Comparison of ENCODE assay signal across 12 cellular contexts in genomic region chr11:69012092-69013008, GRCh38. TPM values are rescaled to one million over a fixed set of nuclear protein-coding genes. Genes with fewer than 3 reads are reported as not detected.
DNase-seq lines count a peak whose midpoint lies in the region; ATAC-seq and FAIRE-seq lines count a peak whose summit lies in the region.
"Had no signal": no experiment of that assay in that cellular context is flagged by ENCODE, and none has a peak within 500 bp of the region (broad histone marks: within the 10 kb centered on the region; RNA-seq: fewer than 3 reads in every experiment).

No MANE protein-coding gene starts in this region.

- intact Hi-C loops in head of caudate nucleus (cut with DNase I) = no loop called here

- no peak for ATAC-seq in GM21360 (IDR thresholded peaks at IDR 0.05; ENCODE audit: unreplicated experiment)

- H3K27me3 ChIP-seq in iPS-15b (ENCODE audit: control insufficient read depth, insufficient read depth, low read length) (no peaks in the 10 kb centered on the region), small intestine (ENCODE audit: control insufficient read depth in 2 of 2, insufficient read depth in 2 of 2, low read length in 2 of 2) (peaks cover 0 to 3% of the 10 kb centered on the region in 2 donors)

- H3K4me1 ChIP-seq in ES-I3 (ENCODE audit: insufficient read depth, low read length) (peaks cover 50% of the 10 kb centered on the region), iPS-15b (ENCODE audit: control insufficient read depth, insufficient read depth, low read length) (peaks cover 18% of the 10 kb centered on the region), small intestine (ENCODE audit: control insufficient read depth in 2 of 2, insufficient read depth in 1 of 2, low read depth in 1 of 2, low read length in 1 of 2) (no peaks in the 10 kb centered on the region)

- no peak for FAIRE-seq in small intestine (lab: Jason Lieb, UNC)

- H3K9me3 ChIP-seq in ES-I3 (ENCODE audit: control insufficient read depth, insufficient read depth, low read length) = no peaks in the 10 kb centered on the region
- H3K9me3 ChIP-seq in iPS-15b (ENCODE audit: control insufficient read depth, insufficient read depth, low read length) = no peaks in the 10 kb centered on the region
- H3K9me3 ChIP-seq in small intestine (ENCODE audit: control insufficient read depth, low read depth) = no peaks in the 10 kb centered on the region
- H3K9me3 ChIP-seq: neutrophil had no signal

- H3K9ac ChIP-seq in ES-I3 (ENCODE audit: low read depth, low read length) (peak overlapping the region; percentile 64), iPS-15b (ENCODE audit: low read depth, low read length) (peak overlapping the region; percentile 70)

- DNase-seq in astrocyte of the hippocampus (ENCODE audit: low read depth, low spot score) = peak; percentile 21
- no peak for DNase-seq in skeletal muscle cell (ENCODE audit: low read depth)
- DNase-seq in small intestine = no peak
- DNase-seq in head of caudate nucleus = no peak
- DNase-seq in NAMALWA (ENCODE audit: low spot score) = no peak
- DNase-seq: activated CD8-positive, alpha-beta memory T cell treated with anti-CD3 and anti-CD28 coated beads, Interleukin-2, amount 50 U/mL, for 48 hours; NCI-H2081 treated with DMSO at 0.1 percent for 48 hours; stimulated activated CD8-positive, alpha-beta memory T cell treated with anti-CD3 and anti-CD28 coated beads, Interleukin-4, amount 100 ng/mL, for 48 hours had no signal

- 44 to 70% (median 60%) methylated on average over 17 to 21 of the region's 21 CpGs for WGBS in small intestine, 3 donors

- H3K27ac ChIP-seq in small intestine (ENCODE audit: low read depth in 1 of 2, low read length in 1 of 2) = peak overlapping the region in 1 of 2 donors; percentile 72
- H3K27ac ChIP-seq: neutrophil had no signal

- H3K4me3 ChIP-seq in iPS-15b (ENCODE audit: low read depth, low read length) = peak overlapping the region; percentile 55
- peak overlapping the region; percentile 43 for H3K4me3 ChIP-seq in skeletal muscle cell (ENCODE audit: low read depth, low read length)
- peak overlapping the region in 1 of 2 donors; percentile 0 for H3K4me3 ChIP-seq in small intestine (ENCODE audit: low read depth in 1 of 2, low read length in 2 of 2)

- 0 out of 2 replicates have a peak, but pooled peaks cover 4% of the 10 kb centered on the region for H3K36me3 ChIP-seq in ES-I3 (ENCODE audit: insufficient read depth, low read length)
- peaks cover 7% of the 10 kb centered on the region for H3K36me3 ChIP-seq in iPS-15b (ENCODE audit: control insufficient read depth, insufficient read depth, low read length)
- H3K36me3 ChIP-seq in small intestine (ENCODE audit: control insufficient read depth in 2 of 2, insufficient read depth in 2 of 2, low read length in 2 of 2) = no peaks in the 10 kb centered on the region
- H3K36me3 ChIP-seq: neutrophil had no signal

RNA-seq across cellular contexts. Expression of gene MRGPRF, which starts 0.7 kb away (rescaled TPM):
- 10 to 100 TPM in 1 of 3 donors, 1 to 10 TPM in 1, under 1 TPM in 1; 0.81 to 16.9 (median 1.1) TPM for polyA plus RNA-seq in small intestine

RNA-seq across cellular contexts. Expression of gene MRGPRD, which starts 31.6 kb away (rescaled TPM):
- polyA plus RNA-seq in small intestine = under 1 TPM in 1 of 3 donors, not detected in 2; 0.06 TPM

RNA-seq across cellular contexts. Expression of gene TPCN2, which starts 36.4 kb away (rescaled TPM):
- 10 to 100 TPM; 11.1 to 13.6 (median 12.0) TPM for polyA plus RNA-seq in small intestine
